Comparison of ENCODE assay signal across 1 cellular context in the genomic region with DNA sequence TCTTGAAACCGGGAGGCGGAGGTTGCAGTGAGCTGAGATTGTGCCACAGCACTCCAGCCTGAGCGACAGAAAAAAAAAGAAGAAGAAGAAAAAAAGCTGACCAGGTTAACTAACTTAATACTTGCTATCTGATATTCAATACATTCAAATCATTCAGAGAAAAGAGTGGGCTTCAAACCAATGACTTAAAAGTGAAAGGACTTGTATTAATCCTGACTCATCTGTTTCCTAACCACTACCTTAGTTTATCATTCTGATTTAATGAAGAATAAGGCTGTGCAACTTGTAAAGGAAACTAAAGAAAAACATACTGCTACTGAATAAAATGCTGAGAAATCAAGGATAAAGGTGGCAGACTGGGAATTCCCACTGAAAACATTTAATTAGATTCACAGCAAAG.
TF ChIP-seq lines count a peak whose summit lies in the region.

No MANE protein-coding gene starts in this region.

TF ChIP-seq in WTC11, 78 proteins besides CTCF, POLR2A, EP300 and RAD21 (continued from another document):
- TF ChIP-seq, protein P1, sequence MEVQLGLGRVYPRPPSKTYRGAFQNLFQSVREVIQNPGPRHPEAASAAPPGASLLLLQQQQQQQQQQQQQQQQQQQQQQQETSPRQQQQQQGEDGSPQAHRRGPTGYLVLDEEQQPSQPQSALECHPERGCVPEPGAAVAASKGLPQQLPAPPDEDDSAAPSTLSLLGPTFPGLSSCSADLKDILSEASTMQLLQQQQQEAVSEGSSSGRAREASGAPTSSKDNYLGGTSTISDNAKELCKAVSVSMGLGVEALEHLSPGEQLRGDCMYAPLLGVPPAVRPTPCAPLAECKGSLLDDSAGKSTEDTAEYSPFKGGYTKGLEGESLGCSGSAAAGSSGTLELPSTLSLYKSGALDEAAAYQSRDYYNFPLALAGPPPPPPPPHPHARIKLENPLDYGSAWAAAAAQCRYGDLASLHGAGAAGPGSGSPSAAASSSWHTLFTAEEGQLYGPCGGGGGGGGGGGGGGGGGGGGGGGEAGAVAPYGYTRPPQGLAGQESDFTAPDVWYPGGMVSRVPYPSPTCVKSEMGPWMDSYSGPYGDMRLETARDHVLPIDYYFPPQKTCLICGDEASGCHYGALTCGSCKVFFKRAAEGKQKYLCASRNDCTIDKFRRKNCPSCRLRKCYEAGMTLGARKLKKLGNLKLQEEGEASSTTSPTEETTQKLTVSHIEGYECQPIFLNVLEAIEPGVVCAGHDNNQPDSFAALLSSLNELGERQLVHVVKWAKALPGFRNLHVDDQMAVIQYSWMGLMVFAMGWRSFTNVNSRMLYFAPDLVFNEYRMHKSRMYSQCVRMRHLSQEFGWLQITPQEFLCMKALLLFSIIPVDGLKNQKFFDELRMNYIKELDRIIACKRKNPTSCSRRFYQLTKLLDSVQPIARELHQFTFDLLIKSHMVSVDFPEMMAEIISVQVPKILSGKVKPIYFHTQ (CRISPR knock-in tag; IDR thresholded peaks at IDR 0.05), result no peak
- TF ChIP-seq ZNF416 (CRISPR knock-in tag; IDR thresholded peaks at IDR 0.05) (no peak), ERG (CRISPR knock-in tag; IDR thresholded peaks at IDR 0.05) (no peak), ESRRA (CRISPR knock-in tag; IDR thresholded peaks at IDR 0.05; ENCODE audit: borderline replicate concordance) (no peak), ZNF396 (CRISPR knock-in tag; IDR thresholded peaks at IDR 0.05; ENCODE audit: borderline replicate concordance) (no peak)
